9 cellular contexts compared by ENCODE assay signal in genomic region chr6:35370124-35370741, GRCh38. TPM values are rescaled to one million over a fixed set of nuclear protein-coding genes. Genes with fewer than 3 reads are reported as not detected.
DNase-seq lines count a peak whose midpoint lies in the region; ATAC-seq and TF ChIP-seq lines count a peak whose summit lies in the region.
"Had no signal": no experiment of that assay in that cellular context is flagged by ENCODE, and none has a peak within 500 bp of the region (broad histone marks: within the 10 kb centered on the region; RNA-seq: fewer than 3 reads in every experiment).

No MANE protein-coding gene starts in this region.

- H3K27me3 ChIP-seq in BJ (ENCODE audit: control insufficient read depth, insufficient read depth, low read length) (no peaks in the 10 kb centered on the region), gastrocnemius medialis (no peaks in the 10 kb centered on the region), prostate gland (replicated peaks; ENCODE audit: insufficient read depth) (no peaks in the 10 kb centered on the region)

- no peaks in the 10 kb centered on the region for H3K27me3 Mint-ChIP-seq in activated naive CD4-positive, alpha-beta T cell treated with anti-CD3 and anti-CD28 coated beads, Interleukin-2, amount 10 ng/mL, durations not matched to agents 7 days and 5 days

- CTCF ChIA-PET in BJ (lab: Yijun Ruan, JAX), result interaction anchor here (1.5 kb wide), 1 partner anchor 21 kb away, joined by 4 read pairs; no protein-coding TSS in a partner anchor
- CTCF ChIA-PET in activated naive CD4-positive, alpha-beta T cell treated with anti-CD3 and anti-CD28 coated beads, Interleukin-2, amount 10 ng/mL, durations not matched to agents 7 days and 5 days (lab: Charles Lee), result interaction anchor here (0.7 kb wide), 1 partner anchor 99 kb away, joined by 3 read pairs; no protein-coding TSS in a partner anchor

- DNase-seq in BJ (ENCODE audit: low read depth), result peak; percentile 90
- peak; percentile 94 for DNase-seq in OCI-M1 (lab: John Stamatoyannopoulos, UW)
- DNase-seq in activated naive CD4-positive, alpha-beta T cell treated with anti-CD3 and anti-CD28 coated beads, Interleukin-2, amount 10 ng/mL, durations not matched to agents 7 days and 5 days, result peak; percentile 43
- peak; percentile 75 for DNase-seq in Right ventricle myocardium superior
- DNase-seq in gastrocnemius medialis, result peak; percentile 92 to 98
- no peak for DNase-seq in prostate gland (ENCODE audit: low spot score)

- TF ChIP-seq POLR2A in gastrocnemius medialis (IDR thresholded peaks at IDR 0.05), result peak; percentile 58 to 69
- TF ChIP-seq POLR2A in prostate gland (IDR thresholded peaks at IDR 0.05), result no peak

- WGBS in prostate gland, result 62% methylated on average over 8 of the region's 8 CpGs

- H3K4me3 ChIP-seq in BJ (ENCODE audit: low read depth, low read length) (no peak overlapping the region), gastrocnemius medialis (peak overlapping the region in 2 of 4 donors; percentile 2 to 6), prostate gland (no peak overlapping the region)

- peaks cover 57% of the 10 kb centered on the region for H3K4me1 Mint-ChIP-seq in activated naive CD4-positive, alpha-beta T cell treated with anti-CD3 and anti-CD28 coated beads, Interleukin-2, amount 10 ng/mL, durations not matched to agents 7 days and 5 days

- H3K27ac ChIP-seq in gastrocnemius medialis, result peak overlapping the region; percentile 87 to 94 (median 92)
- H3K27ac ChIP-seq in prostate gland, result no peak overlapping the region
- H3K27ac ChIP-seq: parathyroid adenoma had no signal

- peaks cover 49% of the 10 kb centered on the region for H3K36me3 Mint-ChIP-seq in activated naive CD4-positive, alpha-beta T cell treated with anti-CD3 and anti-CD28 coated beads, Interleukin-2, amount 10 ng/mL, durations not matched to agents 7 days and 5 days

- no peaks in the 10 kb centered on the region for H3K9me3 Mint-ChIP-seq in activated naive CD4-positive, alpha-beta T cell treated with anti-CD3 and anti-CD28 coated beads, Interleukin-2, amount 10 ng/mL, durations not matched to agents 7 days and 5 days

- intact Hi-C loops in Right ventricle myocardium superior (cut with DNase I) (no loop called here), gastrocnemius medialis (cut with DNase I; ENCODE audit: low total_unique reads) (loop anchor here (1.0 kb wide), 1 partner anchor 28 kb away; the partner anchor contains the start of gene PPARD), prostate gland (cut with DNase I) (no loop called here)

- in situ Hi-C loops in gastrocnemius medialis (cut with MboI; ENCODE audit: low sequenced_read_pairs in 4 of 4), result no loop called here

- no peaks in the 10 kb centered on the region for H3K9me3 ChIP-seq in gastrocnemius medialis
- no peaks in the 10 kb centered on the region for H3K9me3 ChIP-seq in prostate gland

- H3K4me3 Mint-ChIP-seq in activated naive CD4-positive, alpha-beta T cell treated with anti-CD3 and anti-CD28 coated beads, Interleukin-2, amount 10 ng/mL, durations not matched to agents 7 days and 5 days, result peak overlapping the region; percentile 22

- peak overlapping the region; percentile 86 for H3K27ac Mint-ChIP-seq in activated naive CD4-positive, alpha-beta T cell treated with anti-CD3 and anti-CD28 coated beads, Interleukin-2, amount 10 ng/mL, durations not matched to agents 7 days and 5 days

- TF ChIP-seq CTCF in BJ (IDR thresholded peaks at IDR 0.05; ENCODE audit: insufficient read depth, low read depth, low read length) (no peak), gastrocnemius medialis (IDR thresholded peaks at IDR 0.05 in 4 of 5, conservative IDR thresholded peaks at IDR 0.05 in 1 of 5) (peak in 1 of 5 experiments; percentile 26), prostate gland (IDR thresholded peaks at IDR 0.05) (no peak)

- H3K4me1 ChIP-seq in gastrocnemius medialis (peaks cover 60 to 63% of the 10 kb centered on the region in 2 donors), prostate gland (replicated peaks) (no peaks in the 10 kb centered on the region)

- H3K36me3 ChIP-seq in BJ (ENCODE audit: control insufficient read depth, insufficient read depth, low read length), result no peaks in the 10 kb centered on the region
- no peaks in the 10 kb centered on the region for H3K36me3 ChIP-seq in gastrocnemius medialis
- no peaks in the 10 kb centered on the region for H3K36me3 ChIP-seq in prostate gland

- POLR2A ChIA-PET in BJ (lab: Charles Lee), result no interaction called here

- peak; percentile 69 for ATAC-seq in GM21786 (IDR thresholded peaks at IDR 0.05; ENCODE audit: unreplicated experiment)
- ATAC-seq in Right ventricle myocardium superior (ENCODE audit: poor library complexity), result peak; percentile 82
- ATAC-seq in gastrocnemius medialis, result peak; percentile 92 to 95
- no peak for ATAC-seq in GM21423 (IDR thresholded peaks at IDR 0.05; ENCODE audit: unreplicated experiment)

RNA-seq across cellular contexts. Expression of gene PPARD, which starts 27.9 kb away (rescaled TPM):
- 22.8 and 40.9 TPM in 2 replicates for polyA plus RNA-seq in BJ (2011; rRNA removed)
- polyA minus RNA-seq in BJ (2011; rRNA and poly(A)+ RNA removed), result 22.8 and 27.4 TPM in 2 replicates
- 12.8 TPM for total RNA-seq in Right ventricle myocardium superior
- total RNA-seq in gastrocnemius medialis, result 10 to 100 TPM in 3 of 4 donors, 1 to 10 TPM in 1; 6.3 to 16.7 (median 12.0) TPM
- 10 to 100 TPM; 21.2 to 24.1 TPM for total RNA-seq in prostate gland

Comparison
In these comparisons a context has a peak if more than half of its experiments do, and no peak if none do; other contexts are left out.
1. H3K27ac ChIP-seq: peak in gastrocnemius medialis (4 of 4); none in prostate gland (0 of 2).